ENCODE assay signal across 32 cellular contexts in genomic region chr5:164301708-164302107, GRCh38.
"Had no signal": no experiment of that assay in that cellular context is flagged by ENCODE, and none has a peak within 500 bp of the region (broad histone marks: within the 10 kb centered on the region; RNA-seq: fewer than 3 reads in every experiment).

No MANE protein-coding gene starts in this region.

- H3K4me1 ChIP-seq: ascending aorta, breast epithelium had no signal

- H3K36me3 ChIP-seq: ascending aorta, breast epithelium, cardiac muscle cell, WERI-Rb-1 had no signal

- H3K36me3 Mint-ChIP-seq: activated CD4-positive, alpha-beta memory T cell treated with anti-CD3 and anti-CD28 coated beads for 36 hours; activated CD8-positive, alpha-beta memory T cell treated with anti-CD3 and anti-CD28 coated beads, Interleukin-2, amount 10 ng/mL, durations not matched to agents 7 days and 5 days; activated naive CD4-positive, alpha-beta T cell treated with anti-CD3 and anti-CD28 coated beads, Interleukin-2, amount 10 ng/mL, durations not matched to agents 7 days and 5 days; activated naive CD4-positive, alpha-beta T cell treated with anti-CD3 and anti-CD28 coated beads, Interleukin-2, amount 50 U/mL, for 72 hours; activated naive CD8-positive, alpha-beta T cell treated with anti-CD3 and anti-CD28 coated beads, Interleukin-2, amount 10 ng/mL, durations not matched to agents 7 days and 5 days; brain had no signal

- DNase-seq: activated B cell treated with CpG ODN at 0.5 μM for 24 hours; activated CD4-positive, alpha-beta memory T cell treated with anti-CD3 and anti-CD28 coated beads for 36 hours; activated CD4-positive, alpha-beta T cell treated with anti-CD3 and anti-CD28 coated beads for 48 hours; activated CD8-positive, alpha-beta memory T cell treated with anti-CD3 and anti-CD28 coated beads, Interleukin-2, amount 10 ng/mL, durations not matched to agents 7 days and 5 days; activated CD8-positive, alpha-beta memory T cell treated with anti-CD3 and anti-CD28 coated beads, Interleukin-2, amount 50 U/mL, for 4 hours; activated CD8-positive, alpha-beta T cell treated with anti-CD3 and anti-CD28 coated beads, Interleukin-2, amount 10 ng/mL, durations not matched to agents 7 days and 5 days; activated gamma-delta T cell; activated naive CD4-positive, alpha-beta T cell; activated naive CD4-positive, alpha-beta T cell treated with anti-CD3 and anti-CD28 coated beads, Interleukin-2, amount 10 ng/mL, durations not matched to agents 7 days and 5 days; activated naive CD8-positive, alpha-beta T cell treated with anti-CD3 and anti-CD28 coated beads, Interleukin-2, amount 10 ng/mL, durations not matched to agents 7 days and 5 days; activated T-cell treated with anti-CD3 and anti-CD28 coated beads, Interleukin-2, amount 50 U/mL, for 24 hours; activated T-cell treated with anti-CD3 and anti-CD28 coated beads, Interleukin-2, amount 50 U/mL, for 72 hours; central memory CD4-positive, alpha-beta T cell; cerebellar nuclear complex; dorsolateral prefrontal cortex; effector memory CD4-positive, alpha-beta T cell; endodermal cell; foreskin fibroblast; head of caudate nucleus; T-helper 17 cell; T1000; WERI-Rb-1 had no signal

- H3K9me3 ChIP-seq: ascending aorta, breast epithelium had no signal

- H3K27me3 Mint-ChIP-seq: activated B cell treated with CpG ODN at 0.5 μM for 24 hours; activated CD4-positive, alpha-beta memory T cell treated with anti-CD3 and anti-CD28 coated beads for 36 hours; activated CD8-positive, alpha-beta memory T cell treated with anti-CD3 and anti-CD28 coated beads, Interleukin-2, amount 10 ng/mL, durations not matched to agents 7 days and 5 days; activated naive CD4-positive, alpha-beta T cell treated with anti-CD3 and anti-CD28 coated beads, Interleukin-2, amount 10 ng/mL, durations not matched to agents 7 days and 5 days; activated naive CD8-positive, alpha-beta T cell treated with anti-CD3 and anti-CD28 coated beads, Interleukin-2, amount 10 ng/mL, durations not matched to agents 7 days and 5 days; activated T-cell treated with anti-CD3 and anti-CD28 coated beads, Interleukin-2, amount 50 U/mL, for 24 hours; dendritic cell treated with granulocyte-macrophage colony-stimulating factor and Interleukin-4, amounts not matched to agents 40 ng/mL and 50 ng/mL, for 4 days; T-helper 17 cell had no signal

- H3K4me3 ChIP-seq: ascending aorta, breast epithelium, cardiac muscle cell, coronary artery, dorsolateral prefrontal cortex had no signal

- H3K27ac ChIP-seq: ascending aorta, breast epithelium, cardiac muscle cell, coronary artery, dorsolateral prefrontal cortex, WERI-Rb-1 had no signal

- H3K4me3 Mint-ChIP-seq: activated B cell treated with CpG ODN at 0.5 μM for 24 hours; activated CD4-positive, alpha-beta memory T cell treated with anti-CD3 and anti-CD28 coated beads for 36 hours; activated CD8-positive, alpha-beta memory T cell treated with anti-CD3 and anti-CD28 coated beads, Interleukin-2, amount 10 ng/mL, durations not matched to agents 7 days and 5 days; activated CD8-positive, alpha-beta T cell treated with anti-CD3 and anti-CD28 coated beads, Interleukin-2, amount 10 ng/mL, durations not matched to agents 7 days and 5 days; activated naive CD4-positive, alpha-beta T cell treated with anti-CD3 and anti-CD28 coated beads, Interleukin-2, amount 10 ng/mL, durations not matched to agents 7 days and 5 days; activated naive CD8-positive, alpha-beta T cell treated with anti-CD3 and anti-CD28 coated beads, Interleukin-2, amount 10 ng/mL, durations not matched to agents 7 days and 5 days; activated T-cell treated with anti-CD3 and anti-CD28 coated beads, Interleukin-2, amount 50 U/mL, for 24 hours; activated T-cell treated with anti-CD3 and anti-CD28 coated beads, Interleukin-2, amount 50 U/mL, for 72 hours; brain; dendritic cell treated with granulocyte-macrophage colony-stimulating factor and Interleukin-4, amounts not matched to agents 40 ng/mL and 50 ng/mL, for 4 days; endodermal cell; T-helper 17 cell; T-helper 2 cell treated with Interferon-gamma antibody and Interleukin-4, amounts not matched to agents 5 μg/mL and 100 μg/mL, for 36 hours had no signal

- H3K27me3 ChIP-seq: ascending aorta, breast epithelium, cardiac muscle cell had no signal

- H3K9me3 Mint-ChIP-seq: activated B cell treated with CpG ODN at 0.5 μM for 24 hours; activated naive CD8-positive, alpha-beta T cell treated with anti-CD3 and anti-CD28 coated beads, Interleukin-2, amount 10 ng/mL, durations not matched to agents 7 days and 5 days; activated T-cell treated with anti-CD3 and anti-CD28 coated beads, Interleukin-2, amount 50 U/mL, for 24 hours; brain; endodermal cell had no signal

- H3K4me1 Mint-ChIP-seq: activated B cell treated with CpG ODN at 0.5 μM for 24 hours; activated CD8-positive, alpha-beta memory T cell treated with anti-CD3 and anti-CD28 coated beads, Interleukin-2, amount 10 ng/mL, durations not matched to agents 7 days and 5 days; activated naive CD4-positive, alpha-beta T cell treated with anti-CD3 and anti-CD28 coated beads, Interleukin-2, amount 10 ng/mL, durations not matched to agents 7 days and 5 days; activated naive CD8-positive, alpha-beta T cell treated with anti-CD3 and anti-CD28 coated beads, Interleukin-2, amount 10 ng/mL, durations not matched to agents 7 days and 5 days; T-helper 17 cell had no signal

- H3K27ac Mint-ChIP-seq: activated B cell treated with CpG ODN at 0.5 μM for 24 hours; activated CD4-positive, alpha-beta memory T cell treated with anti-CD3 and anti-CD28 coated beads for 36 hours; activated CD8-positive, alpha-beta memory T cell treated with anti-CD3 and anti-CD28 coated beads, Interleukin-2, amount 10 ng/mL, durations not matched to agents 7 days and 5 days; activated CD8-positive, alpha-beta T cell treated with anti-CD3 and anti-CD28 coated beads, Interleukin-2, amount 10 ng/mL, durations not matched to agents 7 days and 5 days; activated naive CD4-positive, alpha-beta T cell treated with anti-CD3 and anti-CD28 coated beads, Interleukin-2, amount 10 ng/mL, durations not matched to agents 7 days and 5 days; activated naive CD4-positive, alpha-beta T cell treated with anti-CD3 and anti-CD28 coated beads, Interleukin-2, amount 50 U/mL, for 72 hours; activated naive CD8-positive, alpha-beta T cell treated with anti-CD3 and anti-CD28 coated beads, Interleukin-2, amount 10 ng/mL, durations not matched to agents 7 days and 5 days; activated T-cell treated with anti-CD3 and anti-CD28 coated beads, Interleukin-2, amount 50 U/mL, for 24 hours; activated T-cell treated with anti-CD3 and anti-CD28 coated beads, Interleukin-2, amount 50 U/mL, for 72 hours; brain; dendritic cell treated with granulocyte-macrophage colony-stimulating factor and Interleukin-4, amounts not matched to agents 40 ng/mL and 50 ng/mL, for 4 days; endodermal cell; T-helper 17 cell; T-helper 2 cell treated with Interferon-gamma antibody and Interleukin-4, amounts not matched to agents 5 μg/mL and 100 μg/mL, for 36 hours had no signal

- ATAC-seq: activated CD4-positive, CD25-positive, alpha-beta regulatory T cell treated with anti-CD3 and anti-CD28 coated beads, Interleukin-2, amount 50 U/mL, for 24 hours; activated CD8-positive, alpha-beta memory T cell treated with anti-CD3 and anti-CD28 coated beads, Interleukin-2, amount 10 ng/mL, durations not matched to agents 7 days and 5 days; activated CD8-positive, alpha-beta T cell treated with anti-CD3 and anti-CD28 coated beads, Interleukin-2, amount 10 ng/mL, durations not matched to agents 7 days and 5 days; activated naive CD4-positive, alpha-beta T cell treated with anti-CD3 and anti-CD28 coated beads, Interleukin-2, amount 50 U/mL, for 72 hours; activated T-cell treated with anti-CD3 and anti-CD28 coated beads, Interleukin-2, amount 50 U/mL, for 72 hours; esophagus mucosa; T-helper 17 cell had no signal
